In the genomic region with DNA sequence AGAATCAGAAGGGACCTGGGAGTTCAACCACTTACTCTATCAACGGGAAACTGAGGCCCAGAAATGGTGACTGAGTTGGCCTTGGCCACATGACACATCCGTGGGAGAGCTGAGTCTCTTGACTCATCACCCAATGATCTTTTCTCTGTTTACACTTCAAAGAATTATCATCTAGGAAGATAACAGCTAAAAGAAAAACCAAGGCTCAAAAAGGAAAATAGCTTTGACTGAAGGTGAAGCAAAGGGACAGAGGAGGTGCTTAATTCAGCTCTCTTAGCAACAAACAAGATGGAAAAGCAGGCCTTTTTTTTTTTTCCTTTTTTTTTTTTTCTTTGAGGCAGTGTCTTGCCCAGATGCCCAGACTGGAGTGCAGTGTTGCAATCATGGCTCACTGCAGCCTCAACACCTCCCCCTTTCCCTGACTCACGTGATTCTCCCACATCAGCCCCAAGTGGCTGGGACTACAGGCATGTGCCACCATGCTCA, we compare ENCODE assay signal across 11 cellular contexts. TPM values are rescaled to one million over a fixed set of nuclear protein-coding genes. Genes with fewer than 3 reads are reported as not detected.
DNase-seq lines count a peak whose midpoint lies in the region; ATAC-seq and TF ChIP-seq lines count a peak whose summit lies in the region.
"Had no signal": no experiment of that assay in that cellular context is flagged by ENCODE, and none has a peak within 500 bp of the region (broad histone marks: within the 10 kb centered on the region; RNA-seq: fewer than 3 reads in every experiment).

No MANE protein-coding gene starts in this region.

- 65 to 87% (median 70%) methylated on average over 3 of the region's 3 CpGs for WGBS in spleen, 5 donors

- no peaks in the 10 kb centered on the region for H3K27me3 ChIP-seq in spleen (replicated peaks in 1 of 7)
- H3K27me3 ChIP-seq: esophagus squamous epithelium had no signal

- H3K36me3 ChIP-seq in spleen = peaks cover 0 to 100% (median 46%) of the 10 kb centered on the region in 6 donors

- peak; percentile 57 for DNase-seq in ELR (ENCODE audit: low read depth)
- peak; percentile 12 for DNase-seq in OCI-M1 (lab: John Stamatoyannopoulos, UW)
- DNase-seq in epithelial cell of prostate (ENCODE audit: low read depth, low spot score) = no peak
- peak; percentile 15 for DNase-seq in non-pigmented ciliary epithelial cell (ENCODE audit: low read depth)
- no peak for DNase-seq in epidermal melanocyte (ENCODE audit: insufficient read length, low spot score)
- DNase-seq in spleen = no peak
- DNase-seq: esophagus squamous epithelium, naive B cell, NCI-H1105 had no signal

- H3K4me3 ChIP-seq in spleen = no peak overlapping the region
- H3K4me3 ChIP-seq: esophagus squamous epithelium had no signal

- ATAC-seq in GM21447 (IDR thresholded peaks at IDR 0.05; ENCODE audit: unreplicated experiment) = no peak
- ATAC-seq in GM21723 (IDR thresholded peaks at IDR 0.05; ENCODE audit: unreplicated experiment) = no peak

- H3K4me1 ChIP-seq in spleen = no peaks in the 10 kb centered on the region

- intact Hi-C loops in spleen (cut with DNase I; ENCODE audit: low total_unique reads) = no loop called here

- TF ChIP-seq CTCF in spleen (IDR thresholded peaks at IDR 0.05 in 8 of 11, conservative IDR thresholded peaks at IDR 0.05 in 3 of 11) = no peak

- H3K27ac ChIP-seq in epithelial cell of prostate (peak overlapping the region; percentile 29), spleen (no peak overlapping the region)

- no peak for TF ChIP-seq POLR2A in spleen (IDR thresholded peaks at IDR 0.05)

- H3K9me3 ChIP-seq in spleen = no peaks in the 10 kb centered on the region
- H3K9me3 ChIP-seq: esophagus squamous epithelium had no signal

RNA-seq across cellular contexts. Expression of gene ERCC4, which starts 16.7 kb away (rescaled TPM):
- total RNA-seq in spleen = 10 to 100 TPM in 4 of 7 donors, 1 to 10 TPM in 3; 5.9 to 15.2 (median 12.5) TPM
- polyA plus RNA-seq in spleen = 1 to 10 TPM; 1.1 to 2.3 (median 1.5) TPM

Comparison
In these comparisons a context has a peak if more than half of its experiments do, and no peak if none do; other contexts are left out.
1. DNase-seq: peak in ELR (single experiment), OCI-M1 (single experiment) and non-pigmented ciliary epithelial cell (single experiment); none in epithelial cell of prostate (single experiment), epidermal melanocyte (single experiment) and spleen (single experiment).